9 cellular contexts compared by ENCODE assay signal in the genomic region with DNA sequence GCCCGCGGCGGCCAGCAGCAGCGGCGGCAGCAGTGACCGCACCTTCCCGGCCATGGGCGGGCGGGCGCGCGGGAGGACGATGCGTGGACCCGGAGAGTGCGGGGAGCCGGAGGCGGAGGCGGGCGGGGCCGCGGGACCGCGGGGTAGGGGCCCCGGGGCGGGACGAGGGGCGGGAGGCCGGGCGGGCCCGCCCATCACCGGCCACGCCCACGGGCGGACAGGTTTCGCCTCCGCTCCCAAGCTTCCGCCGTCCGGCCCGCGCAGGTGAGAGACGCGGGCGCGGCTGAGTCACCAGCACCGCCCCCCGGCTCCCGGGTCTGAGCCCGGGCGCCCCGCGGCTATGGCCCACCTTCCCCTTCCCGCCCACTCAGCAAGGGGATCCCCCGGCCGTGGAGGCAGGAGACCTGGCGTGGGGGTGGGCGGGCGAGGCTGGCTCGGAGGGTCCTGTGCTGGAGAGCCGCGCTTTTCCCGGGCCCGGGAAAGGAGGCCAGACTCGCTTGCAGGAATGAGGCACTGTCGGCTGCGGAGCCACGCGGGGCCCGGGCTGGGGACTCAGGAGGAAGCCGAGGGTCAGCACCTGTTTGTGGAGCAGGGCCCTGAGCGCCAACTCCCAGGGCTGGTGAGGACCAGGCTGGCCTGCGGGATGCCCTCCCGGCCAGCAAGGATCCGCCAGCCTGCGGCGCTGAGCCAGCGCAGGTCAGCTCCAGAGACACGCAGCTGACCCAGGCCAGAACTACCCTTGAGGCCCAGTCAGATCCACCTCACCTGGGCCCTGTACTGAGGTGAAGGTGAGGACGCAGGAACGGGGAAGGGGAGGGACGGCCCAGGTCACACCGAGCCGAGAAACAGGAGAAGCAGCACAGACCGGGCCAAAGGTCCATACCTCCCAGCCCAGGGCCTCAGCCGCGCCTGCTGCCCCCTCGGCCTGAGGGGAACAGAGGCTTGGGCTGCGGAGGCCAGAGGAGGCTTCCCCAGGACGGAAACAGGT. TPM values are rescaled to one million over a fixed set of nuclear protein-coding genes. Genes with fewer than 3 reads are reported as not detected.
DNase-seq lines count a peak whose midpoint lies in the region; ATAC-seq and TF ChIP-seq lines count a peak whose summit lies in the region.
"Had no signal": no experiment of that assay in that cellular context is flagged by ENCODE, and none has a peak within 500 bp of the region (broad histone marks: within the 10 kb centered on the region; RNA-seq: fewer than 3 reads in every experiment).

A gene (minus strand): TSS at position 118 of the 988 bp plus-strand sequence. CDS start 64 bp downstream, at position 54.

- TF ChIP-seq CTCF in BE2C (IDR thresholded peaks at IDR 0.05; ENCODE audit: low read depth, low read length), result no peak

- H3K9me3 ChIP-seq in BE2C, result no peaks in the 10 kb centered on the region

- H3K27me3 ChIP-seq in BE2C, result peaks cover 5% of the 10 kb centered on the region; the same call in 1 of the 2 replicates

- ATAC-seq in GM21423 (IDR thresholded peaks at IDR 0.05; ENCODE audit: unreplicated experiment), result no peak

- DNase-seq in stimulated activated CD4-positive, alpha-beta T cell treated with anti-CD3 and anti-CD28 coated beads, Interleukin-15, amount 100 ng/mL, for 24 hours, result peak; percentile 65
- DNase-seq in stimulated activated CD4-positive, alpha-beta T cell treated with anti-CD3 and anti-CD28 coated beads, Interleukin-4, amount 100 ng/mL, for 24 hours, result no peak
- DNase-seq in activated T-helper 9 cell treated with anti-CD3 and anti-CD28 coated beads, Interleukin-2, amount 50 U/mL, for 16 hours (ENCODE audit: low read depth), result peak; percentile 31
- DNase-seq in kidney tubule cell (ENCODE audit: low spot score) (peak; percentile 61), BE2C (no peak)
- DNase-seq in effector CD8-positive, alpha-beta T cell (lab: John Stamatoyannopoulos, UW), result no peak

- no peaks in the 10 kb centered on the region for H3K36me3 ChIP-seq in BE2C

- peaks cover 15% of the 10 kb centered on the region for H3K4me1 ChIP-seq in BE2C

- H3K4me3 ChIP-seq in BE2C (ENCODE audit: low read depth, low read length), result no peak within 1 kb of the TSS

- H3K27ac ChIP-seq in temporal lobe (ENCODE audit: low read depth, low read length), result peak within 1 kb of the TSS; percentile 69

RNA-seq across cellular contexts. Expression of the gene that starts here (rescaled TPM):
- total RNA-seq in temporal lobe, result 0.25 TPM
- not detected for polyA plus RNA-seq in BE2C (2012; ENCODE audit: insufficient read depth, insufficient read length, low read depth)
- total RNA-seq: pulmonary artery endothelial cell had no signal

Comparison
In these comparisons a context has a peak if more than half of its experiments do, and no peak if none do; other contexts are left out.
1. DNase-seq: peak in stimulated activated CD4-positive, alpha-beta T cell treated with anti-CD3 and anti-CD28 coated beads, Interleukin-15, amount 100 ng/mL, for 24 hours (single experiment), activated T-helper 9 cell treated with anti-CD3 and anti-CD28 coated beads, Interleukin-2, amount 50 U/mL, for 16 hours (single experiment) and kidney tubule cell (single experiment); none in stimulated activated CD4-positive, alpha-beta T cell treated with anti-CD3 and anti-CD28 coated beads, Interleukin-4, amount 100 ng/mL, for 24 hours (single experiment), BE2C (single experiment) and effector CD8-positive, alpha-beta T cell (single experiment).